ENCODE assay signal across 8 cellular contexts in genomic region chr15:99719096-99719541, GRCh38. TPM values are rescaled to one million over a fixed set of nuclear protein-coding genes. Genes with fewer than 3 reads are reported as not detected.
DNase-seq lines count a peak whose midpoint lies in the region; ATAC-seq and FAIRE-seq lines count a peak whose summit lies in the region.

No MANE protein-coding gene starts in this region.

- peaks cover 13 to 30% (median 18%) of the 10 kb centered on the region in 11 experiments; a peak in 19 of 22 replicates for H3K36me3 ChIP-seq in BLaER1 treated with 17β-estradiol and CSF1 and Interleukin-3, amounts not matched to agents 10 nM and 100 nM

- peak overlapping the region in 6 of 11 experiments; percentile 51 to 86 (median 82); a peak in 10 of 22 replicates for H3K27ac ChIP-seq in BLaER1 treated with 17β-estradiol and CSF1 and Interleukin-3, amounts not matched to agents 10 nM and 100 nM

- peaks cover 0 to 60% (median 24%) of the 10 kb centered on the region in 11 experiments; a peak in 12 of 22 replicates for H4K20me1 ChIP-seq in BLaER1 treated with 17β-estradiol and CSF1 and Interleukin-3, amounts not matched to agents 10 nM and 100 nM

- ATAC-seq in GM19455 (IDR thresholded peaks at IDR 0.05; ENCODE audit: unreplicated experiment): peak; percentile 92
- ATAC-seq in HG03354 (IDR thresholded peaks at IDR 0.05; ENCODE audit: poor library complexity, severe bottlenecking, unreplicated experiment): peak; percentile 84

- peaks cover 0 to 25% (median 19%) of the 10 kb centered on the region in 11 experiments; a peak in 17 of 22 replicates for H3K9me3 ChIP-seq in BLaER1 treated with 17β-estradiol and CSF1 and Interleukin-3, amounts not matched to agents 10 nM and 100 nM (replicated peaks in 1 of 11)

- peak overlapping the region; percentile 70 to 98 (median 86) for H3K4me2 ChIP-seq in BLaER1 treated with 17β-estradiol and CSF1 and Interleukin-3, amounts not matched to agents 10 nM and 100 nM

- intact Hi-C loops in head of caudate nucleus (cut with DNase I): no loop called here

- no peak for FAIRE-seq in frontal cortex (lab: Jason Lieb, UNC)

- H3K9ac ChIP-seq in BLaER1 treated with 17β-estradiol and CSF1 and Interleukin-3, amounts not matched to agents 10 nM and 100 nM: peak overlapping the region in 4 of 11 experiments; percentile 75 to 79 (median 76); a peak in 8 of 22 replicates

- DNase-seq in amniotic epithelial cell (ENCODE audit: low read depth) (peak; percentile 89), HUDEP-2 (lab: John Stamatoyannopoulos, UW; ENCODE audit: unreplicated experiment in 76 of 76) (no peak), head of caudate nucleus (no peak), COR-L47 (lab: John Stamatoyannopoulos, UW) (no peak), frontal cortex (ENCODE audit: low spot score in 2 of 2) (no peak)

- H3K27me3 ChIP-seq in BLaER1 treated with 17β-estradiol and CSF1 and Interleukin-3, amounts not matched to agents 10 nM and 100 nM: 0 out of 22 replicates have a peak, but pooled peaks cover 0 to 9% (median 0%) of the 10 kb centered on the region in 11 experiments

- H3K4me1 ChIP-seq in BLaER1 treated with 17β-estradiol and CSF1 and Interleukin-3, amounts not matched to agents 10 nM and 100 nM: peaks cover 59 to 99% (median 86%) of the 10 kb centered on the region in 10 experiments

- H3K4me3 ChIP-seq in BLaER1 treated with 17β-estradiol and CSF1 and Interleukin-3, amounts not matched to agents 10 nM and 100 nM: peak overlapping the region in 5 of 10 experiments; percentile 6 to 55 (median 44); a peak in 9 of 20 replicates

RNA-seq across cellular contexts. Expression of gene LYSMD4, which starts 14.1 kb away (rescaled TPM):
- 15.5 TPM for total RNA-seq in frontal cortex
